ENCODE assay signal across 16 cellular contexts in the genomic region with DNA sequence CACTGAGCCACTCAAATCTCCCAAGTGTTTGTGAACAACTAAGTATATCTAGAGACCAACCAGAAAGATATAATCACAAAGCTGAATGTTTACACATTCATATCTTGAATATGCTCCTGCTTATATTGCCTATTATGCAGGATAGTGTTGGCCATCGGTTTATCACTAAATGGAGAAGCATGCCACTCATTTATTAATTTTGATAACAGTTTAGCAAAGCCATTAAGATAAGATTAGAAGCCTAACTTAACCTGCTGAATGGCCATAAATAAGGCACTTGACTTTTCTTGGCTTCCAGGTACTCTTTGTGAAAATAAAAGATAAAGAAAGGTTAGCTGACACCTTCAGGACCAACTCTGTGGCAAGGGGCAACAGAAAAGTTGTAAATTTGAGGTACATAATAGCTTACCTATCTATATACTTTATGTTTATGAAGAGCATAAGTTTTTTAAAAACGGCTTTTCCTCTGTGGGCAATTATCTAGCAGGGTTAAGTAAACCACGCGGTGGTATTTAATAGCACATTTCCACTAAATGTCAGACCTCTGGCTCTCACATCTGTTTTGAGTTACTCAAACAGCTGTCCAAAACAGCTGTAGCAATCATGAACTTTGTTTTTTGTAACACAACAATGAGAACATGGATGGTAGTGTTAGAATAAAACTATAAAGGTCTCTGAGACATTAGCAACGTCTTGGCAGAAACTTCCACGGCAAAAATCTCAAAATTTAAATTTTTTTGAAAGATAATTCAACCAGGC. TPM values are rescaled to one million over a fixed set of nuclear protein-coding genes. Genes with fewer than 3 reads are reported as not detected.
"Had no signal": no experiment of that assay in that cellular context is flagged by ENCODE, and none has a peak within 500 bp of the region (broad histone marks: within the 10 kb centered on the region; RNA-seq: fewer than 3 reads in every experiment).

No MANE protein-coding gene starts in this region.

- H3K4me1 ChIP-seq: prostate gland had no signal

- DNase-seq: activated CD4-positive, alpha-beta memory T cell treated with anti-CD3 and anti-CD28 coated beads for 36 hours; activated gamma-delta T cell treated with Interleukin-2 at 50 U/mL for 16 hours; activated naive CD8-positive, alpha-beta T cell treated with anti-CD3 and anti-CD28 coated beads for 36 hours; activated T-cell treated with anti-CD3 and anti-CD28 coated beads, Interleukin-2, amount 50 U/mL, for 72 hours; aorta; left colon; stimulated activated CD4-positive, alpha-beta T cell treated with anti-CD3 and anti-CD28 coated beads, Interleukin-4, amount 100 ng/mL, for 24 hours; stimulated activated naive CD8-positive, alpha-beta T cell treated with anti-CD3 and anti-CD28 coated beads, Interleukin-15, amount 100 ng/mL, for 72 hours; T1000 had no signal

- H3K9me3 ChIP-seq: prostate gland had no signal

- H3K4me3 ChIP-seq: prostate gland had no signal

- FAIRE-seq: bronchial epithelial cell, endothelial cell of umbilical vein, urothelium cell line had no signal

- H3K36me3 ChIP-seq: prostate gland had no signal

- ATAC-seq: activated T-cell treated with anti-CD3 and anti-CD28 coated beads, Interleukin-2, amount 50 U/mL, for 72 hours; left colon; natural killer cell treated with Interleukin-12 subunit alpha and Interleukin-12 subunit beta and Interleukin-15 and Interleukin-18, amount 100 ng/mL, for 72 hours; stimulated activated naive CD8-positive, alpha-beta T cell treated with anti-CD3 and anti-CD28 coated beads, Interleukin-15, amount 100 ng/mL, for 72 hours had no signal

RNA-seq across cellular contexts. Expression of a gene that starts 58.8 kb away (rescaled TPM):
- total RNA-seq: activated CD4-positive, alpha-beta memory T cell treated with anti-CD3 and anti-CD28 coated beads for 36 hours; activated naive CD8-positive, alpha-beta T cell treated with anti-CD3 and anti-CD28 coated beads for 36 hours; activated T-cell treated with anti-CD3 and anti-CD28 coated beads, Interleukin-2, amount 50 U/mL, for 72 hours; aorta; bronchial epithelial cell; endothelial cell of umbilical vein; left colon; mucosa of gallbladder; natural killer cell treated with Interleukin-12 subunit alpha and Interleukin-12 subunit beta and Interleukin-15 and Interleukin-18, amount 100 ng/mL, for 72 hours; omental fat pad had no signal
